25 cellular contexts compared by ENCODE assay signal in genomic region chr6:24448396-24448795, GRCh38.
"Had no signal": no experiment of that assay in that cellular context is flagged by ENCODE, and none has a peak within 500 bp of the region (broad histone marks: within the 10 kb centered on the region; RNA-seq: fewer than 3 reads in every experiment).

No MANE protein-coding gene starts in this region.

- H3K4me1 ChIP-seq: body of pancreas, breast epithelium, Peyer's patch had no signal

- H3K27ac ChIP-seq: body of pancreas, breast epithelium, Peyer's patch had no signal

- H3K4me3 ChIP-seq: body of pancreas, breast epithelium, K562, Peyer's patch had no signal

- H3K9me3 ChIP-seq: body of pancreas, breast epithelium, Peyer's patch had no signal

- DNase-seq: activated CD4-positive, alpha-beta T cell treated with anti-CD3 and anti-CD28 coated beads, Interleukin-2, amount 10 ng/mL, durations not matched to agents 24 days and 14 days; activated CD4-positive, alpha-beta T cell treated with anti-CD3 and anti-CD28 coated beads, Interleukin-2, amount 50 U/mL, for 4 hours; activated CD8-positive, alpha-beta T cell treated with anti-CD3 and anti-CD28 coated beads for 36 hours; activated gamma-delta T cell; activated naive CD4-positive, alpha-beta T cell treated with Interleukin-2 at 50 U/mL for 16 hours; activated naive CD8-positive, alpha-beta T cell treated with anti-CD3 and anti-CD28 coated beads, Interleukin-2, amount 10 ng/mL, durations not matched to agents 7 days and 5 days; activated T-cell treated with anti-CD3 and anti-CD28 coated beads, Interleukin-2, amount 50 U/mL, for 24 hours; body of pancreas; caudate nucleus; MV-4-11; NCI-H1092; NCI-H1436 treated with DMSO at 0.1 percent for 48 hours; NCI-H1694 treated with DMSO at 0.1 percent for 48 hours; NCI-H2029; NCI-H345; NCI-H524 treated with DMSO at 0.1 percent for 48 hours; NCI-H748 treated with DMSO at 0.1 percent for 48 hours; NK-92 treated with Interleukin-12 subunit alpha and Interleukin-12 subunit beta, amount 100 ng/mL, for 24 hours; PC-3; Peyer's patch; RPMI8226; SHP77 treated with DMSO at 0.1 percent for 48 hours had no signal

- ATAC-seq: activated CD8-positive, alpha-beta T cell treated with anti-CD3 and anti-CD28 coated beads for 36 hours; body of pancreas; PC-3; SK-N-SH treated with all-trans-retinoic acid at 6 μM for 48 hours had no signal

- H3K27me3 ChIP-seq: body of pancreas, breast epithelium, Peyer's patch had no signal

- H3K36me3 ChIP-seq: breast epithelium, Peyer's patch had no signal
